ENCODE assay signal across 8 cellular contexts in the genomic region with DNA sequence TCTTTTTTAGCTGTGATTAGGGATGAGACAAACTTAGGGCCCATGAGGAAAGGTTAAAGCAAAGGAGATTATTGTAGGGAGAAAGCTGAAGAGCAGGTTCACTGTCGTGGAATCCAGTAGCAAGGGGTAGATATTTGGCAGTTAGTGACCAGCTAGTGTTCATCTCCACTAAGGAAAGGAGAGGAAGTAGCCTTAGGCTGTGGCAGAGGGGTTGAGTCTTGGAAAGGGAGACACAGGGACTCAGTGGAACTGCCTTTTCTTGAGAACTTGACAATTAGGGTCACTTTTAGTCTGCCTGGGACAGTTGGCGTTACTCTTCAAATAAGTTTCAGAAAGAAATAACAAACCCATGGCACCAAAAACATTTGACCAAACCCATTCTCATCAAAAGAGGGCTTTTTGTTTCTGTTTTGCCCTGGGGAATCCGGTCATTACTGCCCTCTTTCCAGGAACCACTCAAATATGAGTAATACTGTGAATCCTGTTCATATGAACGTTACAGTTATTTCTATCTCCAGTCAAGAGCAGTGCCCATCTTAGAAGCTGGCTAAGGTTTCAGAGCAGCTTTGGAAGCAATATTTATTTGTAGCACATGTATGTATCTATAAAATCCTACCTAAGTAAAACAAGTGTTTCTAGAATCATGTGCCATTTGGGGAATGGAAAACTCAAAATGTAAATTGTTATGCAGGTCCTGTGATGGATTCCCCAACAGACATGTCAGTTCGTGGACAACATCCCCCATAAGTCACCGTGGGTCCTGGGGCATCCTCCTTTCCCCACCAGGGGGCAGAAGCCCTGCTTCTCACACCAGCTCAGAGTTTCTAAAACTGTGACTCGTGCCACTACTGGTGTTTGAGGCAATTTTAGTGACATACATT.
A peak's percentile ranks its signal among the peaks of the same experiment; 100 is the strongest.
DNase-seq lines count a peak whose midpoint lies in the region; ATAC-seq and TF ChIP-seq lines count a peak whose summit lies in the region.

No MANE protein-coding gene starts in this region.

- H4K8ac ChIP-seq in trophoblast cell (ENCODE audit: low read depth, low read length): no peak overlapping the region

- H3K27ac ChIP-seq in trophoblast cell (ENCODE audit: low read depth, low read length) (no peak overlapping the region), thyroid gland (no peak overlapping the region)

- H3K79me1 ChIP-seq in trophoblast cell (ENCODE audit: low read length): no peaks in the 10 kb centered on the region

- no peak overlapping the region for H2BK5ac ChIP-seq in trophoblast cell (ENCODE audit: low read depth, low read length, poor library complexity)

- no peak overlapping the region for H3K4me3 ChIP-seq in WI38 (ENCODE audit: low read depth, low read length)
- H3K4me3 ChIP-seq in choroid plexus epithelial cell (ENCODE audit: low read depth, low read length): no peak overlapping the region
- no peak overlapping the region for H3K4me3 ChIP-seq in trophoblast cell (ENCODE audit: low read depth, low read length)
- no peak overlapping the region for H3K4me3 ChIP-seq in thyroid gland (replicated peaks in 1 of 3)

- no peak overlapping the region for H3K14ac ChIP-seq in trophoblast cell (ENCODE audit: low read length)

- H3K36me3 ChIP-seq in trophoblast cell (ENCODE audit: control insufficient read depth in 1 of 2, insufficient read depth in 2 of 2, low read length in 2 of 2) (no peaks in the 10 kb centered on the region), thyroid gland (no peaks in the 10 kb centered on the region)

- H3K27me3 ChIP-seq in trophoblast cell (ENCODE audit: insufficient read depth, low read length) (no peaks in the 10 kb centered on the region), thyroid gland (no peaks in the 10 kb centered on the region)

- WGBS in trophoblast cell (ENCODE audit: extremely low coverage, insufficient coverage, insufficient read length): no CpG with 5 or more reads among the region's 7 CpGs
- WGBS in thyroid gland, 2 donors: 59 to 66% methylated on average over 7 of the region's 7 CpGs

- H3K79me2 ChIP-seq in trophoblast cell (ENCODE audit: control insufficient read depth, insufficient read depth, low read length, poor library complexity): no peaks in the 10 kb centered on the region

- H4K91ac ChIP-seq in trophoblast cell (ENCODE audit: low read depth, low read length): no peak overlapping the region

- peak; percentile 85 for ATAC-seq in GM19351 (IDR thresholded peaks at IDR 0.05; ENCODE audit: unreplicated experiment)

- H2AK5ac ChIP-seq in trophoblast cell (ENCODE audit: low read length): no peak overlapping the region

- no peaks in the 10 kb centered on the region for H3K9me3 ChIP-seq in trophoblast cell (ENCODE audit: insufficient read depth, low read depth, low read length)
- no peaks in the 10 kb centered on the region for H3K9me3 ChIP-seq in thyroid gland

- no peak overlapping the region for H2BK120ac ChIP-seq in trophoblast cell (ENCODE audit: insufficient read depth, low read length, poor library complexity)

- intact Hi-C loops in thyroid gland (cut with DNase I): no loop called here

- H3K9ac ChIP-seq in trophoblast cell (ENCODE audit: low read length): no peak overlapping the region

- H3K4ac ChIP-seq in trophoblast cell (ENCODE audit: low read depth, low read length): no peak overlapping the region

- in situ Hi-C loops in G401 (cut with HindIII; ENCODE audit: low sequenced_read_pairs): no loop called here

- no peak overlapping the region for H2AFZ ChIP-seq in trophoblast cell (ENCODE audit: insufficient read depth, low read length, poor library complexity)

- TF ChIP-seq CTCF in WI38 (IDR thresholded peaks at IDR 0.05; ENCODE audit: low read depth, low read length) (peak; percentile 41), choroid plexus epithelial cell (conservative IDR thresholded peaks at IDR 0.05; ENCODE audit: low read depth, low read length) (peak; percentile 70), thyroid gland (IDR thresholded peaks at IDR 0.05) (peak in 2 of 6 experiments; percentile 8 to 34)

- no peak overlapping the region for H3K18ac ChIP-seq in trophoblast cell (ENCODE audit: low read length)

- TF ChIP-seq POLR2A in thyroid gland (IDR thresholded peaks at IDR 0.05): no peak

- H3K23ac ChIP-seq in trophoblast cell (ENCODE audit: low read length): no peak overlapping the region

- H3K4me2 ChIP-seq in trophoblast cell (ENCODE audit: low read length): no peak overlapping the region

- no peak overlapping the region for H4K12ac ChIP-seq in trophoblast cell (ENCODE audit: low read depth, low read length)

- H3K4me1 ChIP-seq in trophoblast cell (ENCODE audit: control insufficient read depth in 1 of 2, insufficient read depth in 2 of 2, low read length in 2 of 2) (peaks cover 3 to 8% of the 10 kb centered on the region in 2 experiments), thyroid gland (peaks cover 5% of the 10 kb centered on the region in 2 donors)

- no peak overlapping the region for H2BK12ac ChIP-seq in trophoblast cell (ENCODE audit: low read length)

- DNase-seq in CD1c-positive myeloid dendritic cell (ENCODE audit: extremely low spot score) (peak; percentile 47), Kasumi-1 (lab: John Stamatoyannopoulos, UW) (peak; percentile 71), choroid plexus epithelial cell (ENCODE audit: low read depth) (peak; percentile 33), trophoblast cell (peak; percentile 25 to 65), G401 (ENCODE audit: low spot score) (no peak), thyroid gland (no peak)

Comparison
In these comparisons a context has a peak if more than half of its experiments do, and no peak if none do; other contexts are left out.
1. DNase-seq: peak in CD1c-positive myeloid dendritic cell (single experiment), Kasumi-1 (2 of 2), choroid plexus epithelial cell (single experiment) and trophoblast cell (2 of 2); none in G401 (single experiment) and thyroid gland (0 of 2).